20 cellular contexts compared by ENCODE assay signal in genomic region chr3:25090869-25091453, GRCh38.
DNase-seq lines count a peak whose midpoint lies in the region; ATAC-seq and TF ChIP-seq lines count a peak whose summit lies in the region.
"Had no signal": no experiment of that assay in that cellular context is flagged by ENCODE, and none has a peak within 500 bp of the region (broad histone marks: within the 10 kb centered on the region; RNA-seq: fewer than 3 reads in every experiment).

No MANE protein-coding gene starts in this region.

- H3K4me1 ChIP-seq in HEK293 (ENCODE audit: control insufficient read depth, insufficient read depth, low read length) (peaks cover 8% of the 10 kb centered on the region), esophagus muscularis mucosa (peaks cover 0 to 43% (median 36%) of the 10 kb centered on the region in 4 donors)
- H3K4me1 ChIP-seq: Peyer's patch had no signal

- H3K9ac ChIP-seq in neural cell (ENCODE audit: low read length) = no peak overlapping the region

- H3K4me3 ChIP-seq in HEK293 (ENCODE audit: low read depth, low read length) (no peak overlapping the region), esophagus muscularis mucosa (peak overlapping the region; percentile 20 to 41 (median 36)), neural cell (ENCODE audit: low read length) (no peak overlapping the region)
- H3K4me3 ChIP-seq: MG63, Peyer's patch had no signal

- TF ChIP-seq EP300 in esophagus muscularis mucosa (IDR thresholded peaks at IDR 0.05) = no peak
- TF ChIP-seq EP300 in neural cell (conservative IDR thresholded peaks at IDR 0.05; ENCODE audit: poor library complexity, severe bottlenecking) = peak; percentile 59

- H3K9me2 ChIP-seq in neural cell (ENCODE audit: insufficient read depth, low read length) = no peaks in the 10 kb centered on the region

- H4K20me1 ChIP-seq in neural cell (ENCODE audit: insufficient read depth) = no peaks in the 10 kb centered on the region

- H2AFZ ChIP-seq in neural cell (ENCODE audit: low read depth, low read length) = no peak overlapping the region

- no peak for TF ChIP-seq RAD21 in neural cell (conservative IDR thresholded peaks at IDR 0.05)

- H3K27ac ChIP-seq in HEK293 (ENCODE audit: extremely low read depth, low read depth, low read length) (no peak overlapping the region), esophagus muscularis mucosa (replicated peaks in 1 of 4) (peak overlapping the region; percentile 57 to 68 (median 66)), neural cell (ENCODE audit: low read length) (peak overlapping the region; percentile 3)
- H3K27ac ChIP-seq: Peyer's patch had no signal

- ATAC-seq in HG03565 (IDR thresholded peaks at IDR 0.05; ENCODE audit: unreplicated experiment) = no peak

- H3K9me3 ChIP-seq in HEK293 (ENCODE audit: control insufficient read depth, insufficient read depth, low read depth, low read length) (no peaks in the 10 kb centered on the region), esophagus muscularis mucosa (no peaks in the 10 kb centered on the region), neural cell (ENCODE audit: low read length) (no peaks in the 10 kb centered on the region)
- H3K9me3 ChIP-seq: MG63, Peyer's patch had no signal

- TF ChIP-seq CTCF in HEK293 (tag by site-specific recombination; IDR thresholded peaks at IDR 0.05) (no peak), esophagus muscularis mucosa (IDR thresholded peaks at IDR 0.05) (no peak), neural cell (IDR thresholded peaks at IDR 0.05; ENCODE audit: poor library complexity, severe bottlenecking) (no peak)

- no peaks in the 10 kb centered on the region for H3F3A ChIP-seq in neural cell (ENCODE audit: insufficient read depth, low read length, poor library complexity, severe bottlenecking)

- no peaks in the 10 kb centered on the region for H3K27me3 ChIP-seq in esophagus muscularis mucosa
- H3K27me3 ChIP-seq in neural cell (ENCODE audit: insufficient read depth, low read depth, low read length) = no peaks in the 10 kb centered on the region
- H3K27me3 ChIP-seq: MG63, Peyer's patch had no signal

- DNase-seq in NCI-H2227 treated with DMSO at 0.1 percent for 48 hours (lab: John Stamatoyannopoulos, UW) (peak; percentile 23), esophagus muscularis mucosa (ENCODE audit: extremely low spot score) (no peak), NOMO-1 (lab: John Stamatoyannopoulos, UW; ENCODE audit: unreplicated experiment in 2 of 2) (no peak), head of caudate nucleus (no peak)
- DNase-seq: Calu3, DND-41, IMR-90, KG1, MG63, NCI-H1417 treated with DMSO at 0.1 percent for 48 hours, NCI-H187, NCI-H2081 treated with DMSO at 0.1 percent for 48 hours, NCI-H446 treated with DMSO at 0.1 percent for 48 hours, NCI-H526, OCI-M1, Peyer's patch, SHP77 treated with DMSO at 0.1 percent for 48 hours had no signal

- no peak overlapping the region for H3K4me2 ChIP-seq in neural cell (ENCODE audit: low read length)

- no peaks in the 10 kb centered on the region for H3K79me2 ChIP-seq in neural cell (replicated peaks; ENCODE audit: insufficient read depth, low read length)

- POLR2A ChIA-PET in HEK293 (lab: Yijun Ruan, JAX) = no interaction called here

- CTCF ChIA-PET in HEK293 (lab: Yijun Ruan, JAX) = no interaction called here

- intact Hi-C loops in esophagus muscularis mucosa (cut with DNase I) = no loop called here
- intact Hi-C loops in head of caudate nucleus (cut with DNase I) = no loop called here

- 24% methylated on average over 5 of the region's 5 CpGs for WGBS in esophagus muscularis mucosa

- no peaks in the 10 kb centered on the region for H3K36me3 ChIP-seq in HEK293 (ENCODE audit: control insufficient read depth in 2 of 2, insufficient read depth in 1 of 2, low read length in 2 of 2)
- no peaks in the 10 kb centered on the region for H3K36me3 ChIP-seq in esophagus muscularis mucosa
- H3K36me3 ChIP-seq in neural cell (ENCODE audit: insufficient read depth, low read length) = no peaks in the 10 kb centered on the region
- H3K36me3 ChIP-seq: MG63, Peyer's patch had no signal

- TF ChIP-seq POLR2A in esophagus muscularis mucosa (IDR thresholded peaks at IDR 0.05; ENCODE audit: low read depth) = no peak

TF ChIP-seq in HEK293, 187 proteins besides CTCF, POLR2A, EP300 and RAD21:
- no peak for TF ChIP-seq ZNF501 (tag by site-specific recombination; IDR thresholded peaks at IDR 0.05)
- TF ChIP-seq ZNF266 (tag by site-specific recombination; IDR thresholded peaks at IDR 0.05; ENCODE audit: low read depth) = no peak
- TF ChIP-seq MEIS1 (CRISPR knock-in tag; IDR thresholded peaks at IDR 0.05; ENCODE audit: borderline replicate concordance) = no peak
- TF ChIP-seq ZBTB44 (tag by site-specific recombination; IDR thresholded peaks at IDR 0.05) = peak; percentile 46; the same call in 1 of the 2 replicates
- peak; percentile 79 for TF ChIP-seq PRDM6 (tag by site-specific recombination; IDR thresholded peaks at IDR 0.05)
- TF ChIP-seq OSR2 (tag by site-specific recombination; IDR thresholded peaks at IDR 0.05) = peak; percentile 60; the same call in 1 of the 2 replicates

TF ChIP-seq in neural cell, 6 proteins besides CTCF, POLR2A, EP300 and RAD21:
- TF ChIP-seq POLR2AphosphoS5 (IDR thresholded peaks at IDR 0.05) (peak; percentile 37), MXI1 (conservative IDR thresholded peaks at IDR 0.05; ENCODE audit: poor library complexity, severe bottlenecking) (no peak), REST (IDR thresholded peaks at IDR 0.05; ENCODE audit: borderline replicate concordance) (peak; percentile 54)

Comparison
In these comparisons a context has a peak if more than half of its experiments do, and no peak if none do; other contexts are left out.
1. H3K4me3 ChIP-seq: peak in esophagus muscularis mucosa (4 of 4); none in HEK293 (single experiment) and neural cell (single experiment).